In genomic region chr6:158517581-158517980, GRCh38 we compare ENCODE assay signal across 8 cellular contexts. TPM values are rescaled to one million over a fixed set of nuclear protein-coding genes. Genes with fewer than 3 reads are reported as not detected.
DNase-seq lines count a peak whose midpoint lies in the region; ATAC-seq, FAIRE-seq and TF ChIP-seq lines count a peak whose summit lies in the region.

No MANE protein-coding gene starts in this region.

- H3K36me3 ChIP-seq in ACC112 (ENCODE audit: insufficient read depth, low read length) (no peaks in the 10 kb centered on the region), astrocyte (ENCODE audit: insufficient read depth, low read length) (no peaks in the 10 kb centered on the region)

- H3K79me2 ChIP-seq in ACC112 (ENCODE audit: control insufficient read depth, insufficient read depth, low read length, unreplicated experiment) (no peaks in the 10 kb centered on the region), astrocyte (ENCODE audit: insufficient read depth, low read length) (no peaks in the 10 kb centered on the region)

- DNase-seq in astrocyte (ENCODE audit: low read depth) (no peak), NCI-H1048 (lab: John Stamatoyannopoulos, UW) (no peak), SKM-1 (lab: John Stamatoyannopoulos, UW; ENCODE audit: unreplicated experiment) (no peak), NCI-H526 (lab: John Stamatoyannopoulos, UW) (no peak)
- no peak for DNase-seq in central memory CD4-positive, alpha-beta T cell

- peaks cover 16% of the 10 kb centered on the region for H3K36me3 Mint-ChIP-seq in astrocyte (ENCODE audit: low read depth, unreplicated experiment)

- FAIRE-seq in astrocyte (lab: Jason Lieb, UNC), result no peak

- H3K9me3 Mint-ChIP-seq in astrocyte (ENCODE audit: unreplicated experiment), result peaks cover 6% of the 10 kb centered on the region

- ATAC-seq in GM18861 (IDR thresholded peaks at IDR 0.05; ENCODE audit: unreplicated experiment), result peak; percentile 75
- ATAC-seq in HG03354 (IDR thresholded peaks at IDR 0.05; ENCODE audit: poor library complexity, severe bottlenecking, unreplicated experiment), result peak; percentile 79

- peak overlapping the region; percentile 88 for H3K4me2 ChIP-seq in astrocyte (ENCODE audit: low read length)

- H3K9ac ChIP-seq in astrocyte (ENCODE audit: low read length), result no peak overlapping the region

- H3K4me1 Mint-ChIP-seq in astrocyte (ENCODE audit: low read depth, unreplicated experiment), result peaks cover 10% of the 10 kb centered on the region

- H3K4me1 ChIP-seq in ACC112 (ENCODE audit: control insufficient read depth, insufficient read depth, low read length, unreplicated experiment) (peaks cover 7% of the 10 kb centered on the region), astrocyte (ENCODE audit: insufficient read depth, low read length) (peaks cover 11% of the 10 kb centered on the region)

- TF ChIP-seq CTCF in astrocyte (IDR thresholded peaks at IDR 0.05; ENCODE audit: insufficient read depth, low read depth, low read length), result no peak

- peak overlapping the region; percentile 2; the same call in 1 of the 2 replicates for H3K27ac ChIP-seq in ACC112 (ENCODE audit: low read depth, low read length)
- no peak overlapping the region for H3K27ac ChIP-seq in astrocyte (ENCODE audit: low read depth, low read length)

- H3K27me3 ChIP-seq in ACC112 (ENCODE audit: insufficient read depth, low read length) (no peaks in the 10 kb centered on the region), astrocyte (ENCODE audit: insufficient read depth, low read length) (no peaks in the 10 kb centered on the region)

- H3K27me3 Mint-ChIP-seq in astrocyte (ENCODE audit: low read depth, unreplicated experiment), result peaks cover 9% of the 10 kb centered on the region

- no peaks in the 10 kb centered on the region for H3K9me3 ChIP-seq in astrocyte (ENCODE audit: insufficient read depth, low read depth, low read length)

- no peak overlapping the region for H3K4me3 Mint-ChIP-seq in astrocyte (ENCODE audit: unreplicated experiment)

- H2AFZ ChIP-seq in ACC112 (ENCODE audit: low read length, unreplicated experiment) (no peak overlapping the region), astrocyte (ENCODE audit: low read depth, low read length) (no peak overlapping the region)

- H3K4me3 ChIP-seq in ACC112 (ENCODE audit: low read depth, low read length), result peak overlapping the region; percentile 64; the same call in 1 of the 2 replicates
- no peak overlapping the region for H3K4me3 ChIP-seq in astrocyte (ENCODE audit: insufficient read depth, low read depth, low read length)

- no peaks in the 10 kb centered on the region for H4K20me1 ChIP-seq in astrocyte (ENCODE audit: insufficient read depth, low read length)

- H3K27ac Mint-ChIP-seq in astrocyte (ENCODE audit: unreplicated experiment), result no peak overlapping the region

RNA-seq across cellular contexts. Expression of gene TMEM181, which starts 42.3 kb away (rescaled TPM):
- total RNA-seq in astrocyte, result 31.0 and 33.3 TPM in 2 replicates
